17 cellular contexts compared by ENCODE assay signal in genomic region chr2:238475034-238475433, GRCh38. TPM values are rescaled to one million over a fixed set of nuclear protein-coding genes. Genes with fewer than 3 reads are reported as not detected.
A peak's percentile ranks its signal among the peaks of the same experiment; 100 is the strongest.
DNase-seq lines count a peak whose midpoint lies in the region; TF ChIP-seq lines count a peak whose summit lies in the region.
"Had no signal": no experiment of that assay in that cellular context is flagged by ENCODE, and none has a peak within 500 bp of the region (broad histone marks: within the 10 kb centered on the region; RNA-seq: fewer than 3 reads in every experiment).

No MANE protein-coding gene starts in this region.

- POLR2A ChIA-PET in RWPE1 (lab: Yijun Ruan, JAX; ENCODE audit: low non-redundant PET): no interaction called here

- no peak overlapping the region for H3K23ac ChIP-seq in neuronal stem cell (ENCODE audit: low read depth, low read length, poor library complexity)

- H3K36me3 Mint-ChIP-seq in mesothelial cell of epicardium: peaks cover 27% of the 10 kb centered on the region

- H3K9me3 ChIP-seq in spleen: peaks cover 5 to 77% (median 67%) of the 10 kb centered on the region in 8 donors
- H3K9me3 ChIP-seq in neuronal stem cell (replicated peaks in 1 of 2; ENCODE audit: control insufficient read depth in 2 of 2, insufficient read depth in 1 of 2, low read depth in 1 of 2, low read length in 2 of 2): peaks cover 4 to 10% of the 10 kb centered on the region in 2 donors
- H3K9me3 ChIP-seq: HAP-1 had no signal

- no peak overlapping the region for H3K14ac ChIP-seq in neuronal stem cell (ENCODE audit: low read length)

- H2BK15ac ChIP-seq in neuronal stem cell (ENCODE audit: low read length): no peak overlapping the region

- H3K18ac ChIP-seq in neuronal stem cell (ENCODE audit: low read length): no peak overlapping the region

- H2BK5ac ChIP-seq in neuronal stem cell (ENCODE audit: low read length): no peak overlapping the region

- peak overlapping the region; percentile 39 for H3K27ac Mint-ChIP-seq in mesothelial cell of epicardium
- H3K27ac Mint-ChIP-seq: B cell; CD8-positive, alpha-beta T cell; IgD-negative memory B cell had no signal

- H3K4me3 Mint-ChIP-seq in mesothelial cell of epicardium: no peak overlapping the region
- H3K4me3 Mint-ChIP-seq: B cell; CD8-positive, alpha-beta T cell; IgD-negative memory B cell had no signal

- H3K4me1 ChIP-seq in spleen (no peaks in the 10 kb centered on the region), neuronal stem cell (ENCODE audit: control insufficient read depth in 2 of 2, insufficient read depth in 1 of 2, low read depth in 1 of 2, low read length in 2 of 2) (no peaks in the 10 kb centered on the region)
- H3K4me1 ChIP-seq: BLaER1 treated with 17β-estradiol and CSF1 and Interleukin-3, amounts not matched to agents 10 nM and 100 nM had no signal

- H3K4me3 ChIP-seq in spleen (no peak overlapping the region), neuronal stem cell (ENCODE audit: low read length in 2 of 2) (no peak overlapping the region)
- H3K4me3 ChIP-seq: BLaER1 treated with 17β-estradiol and CSF1 and Interleukin-3, amounts not matched to agents 10 nM and 100 nM; GM23248; HAP-1 had no signal

- TF ChIP-seq CTCF in RWPE1 (conservative IDR thresholded peaks at IDR 0.05; ENCODE audit: low read depth): no peak
- TF ChIP-seq CTCF in mesothelial cell of epicardium (IDR thresholded peaks at IDR 0.05; ENCODE audit: unreplicated experiment): no peak
- TF ChIP-seq CTCF in spleen (IDR thresholded peaks at IDR 0.05 in 8 of 11, conservative IDR thresholded peaks at IDR 0.05 in 3 of 11): no peak

- H3K36me3 ChIP-seq in spleen (no peaks in the 10 kb centered on the region), neuronal stem cell (replicated peaks in 1 of 2; ENCODE audit: control insufficient read depth in 2 of 2, insufficient read depth in 2 of 2, low read length in 2 of 2) (no peaks in the 10 kb centered on the region)
- H3K36me3 ChIP-seq: HAP-1 had no signal

- no peak overlapping the region for H3K9ac ChIP-seq in neuronal stem cell (ENCODE audit: low read depth, low read length, poor library complexity)
- H3K9ac ChIP-seq: BLaER1 treated with 17β-estradiol and CSF1 and Interleukin-3, amounts not matched to agents 10 nM and 100 nM; GM23248 had no signal

- no peak overlapping the region for H2AK5ac ChIP-seq in neuronal stem cell (ENCODE audit: low read depth, low read length)

- no peak overlapping the region for H2AFZ ChIP-seq in neuronal stem cell (ENCODE audit: low read length)
- H2AFZ ChIP-seq: GM23248 had no signal

- 88 to 100% (median 96%) methylated on average over 1 of the region's 1 CpG for WGBS in spleen, 5 donors
- WGBS in neuronal stem cell (ENCODE audit: extremely low coverage in 2 of 2, insufficient read length in 2 of 2, insufficient replicate concordance in 1 of 2), 2 donors: no CpG with 5 or more reads among the region's 1 CpG

- no peak overlapping the region for H4K91ac ChIP-seq in neuronal stem cell (ENCODE audit: low read depth, low read length, poor library complexity)

- no peak overlapping the region for H2BK120ac ChIP-seq in neuronal stem cell (ENCODE audit: low read depth, low read length)

- peak; percentile 47 for DNase-seq in activated CD8-positive, alpha-beta memory T cell treated with anti-CD3 and anti-CD28 coated beads for 24 hours
- no peak for DNase-seq in activated CD8-positive, alpha-beta memory T cell treated with anti-CD3 and anti-CD28 coated beads, Interleukin-2, amount 50 U/mL, for 4 hours
- DNase-seq in RWPE1 (ENCODE audit: low spot score) (no peak), mesothelial cell of epicardium (ENCODE audit: low spot score in 2 of 2, unreplicated experiment in 2 of 2) (peak in 1 of 2 experiments; percentile 37), spleen (peak; percentile 46), neuronal stem cell (ENCODE audit: low spot score) (no peak), 8988T (no peak)
- DNase-seq in stimulated activated CD4-positive, alpha-beta T cell treated with anti-CD3 and anti-CD28 coated beads, Interleukin-15, amount 100 ng/mL, for 24 hours: no peak
- DNase-seq: Calu3; CD8-positive, alpha-beta T cell; DND-41; EL; GM23248 had no signal

- H2BK12ac ChIP-seq in neuronal stem cell (ENCODE audit: low read length): no peak overlapping the region

- H3K27me3 Mint-ChIP-seq in mesothelial cell of epicardium (ENCODE audit: low read depth): no peaks in the 10 kb centered on the region
- H3K27me3 Mint-ChIP-seq: B cell had no signal

- no peak overlapping the region for H4K8ac ChIP-seq in neuronal stem cell (ENCODE audit: low read depth, low read length)

- peaks cover 2% of the 10 kb centered on the region for H3K4me1 Mint-ChIP-seq in mesothelial cell of epicardium
- H3K4me1 Mint-ChIP-seq: B cell had no signal

- CTCF ChIA-PET in RWPE1 (lab: Yijun Ruan, JAX): interaction anchor here (0.6 to 1.6 kb wide), 2 partner anchors 21 to 112 kb away, joined by 3 read pairs; no protein-coding TSS in a partner anchor

- no peaks in the 10 kb centered on the region for H3K27me3 ChIP-seq in spleen (replicated peaks in 1 of 7)
- no peaks in the 10 kb centered on the region for H3K27me3 ChIP-seq in neuronal stem cell (ENCODE audit: control insufficient read depth in 3 of 3, insufficient read depth in 3 of 3, low read depth in 1 of 3, low read length in 3 of 3)
- H3K27me3 ChIP-seq: BLaER1 treated with 17β-estradiol and CSF1 and Interleukin-3, amounts not matched to agents 10 nM and 100 nM had no signal

- no peaks in the 10 kb centered on the region for H3K79me1 ChIP-seq in neuronal stem cell (ENCODE audit: low read depth, low read length)

- intact Hi-C loops in spleen (cut with DNase I; ENCODE audit: low total_unique reads): no loop called here

- no peak for TF ChIP-seq POLR2A in spleen (IDR thresholded peaks at IDR 0.05)

- H3K9me3 Mint-ChIP-seq in mesothelial cell of epicardium: peaks cover 63% of the 10 kb centered on the region

- H3K27ac ChIP-seq in RWPE1 (peak overlapping the region; percentile 59), spleen (no peak overlapping the region), neuronal stem cell (replicated peaks; ENCODE audit: low read length) (no peak overlapping the region)
- H3K27ac ChIP-seq: BLaER1 treated with 17β-estradiol and CSF1 and Interleukin-3, amounts not matched to agents 10 nM and 100 nM; GM23248 had no signal

- H3K4ac ChIP-seq in neuronal stem cell (ENCODE audit: low read length): no peak overlapping the region

- no peak overlapping the region for H3K4me2 ChIP-seq in neuronal stem cell (ENCODE audit: insufficient read depth, low read length, poor library complexity, severe bottlenecking)
- H3K4me2 ChIP-seq: BLaER1 treated with 17β-estradiol and CSF1 and Interleukin-3, amounts not matched to agents 10 nM and 100 nM had no signal

RNA-seq across cellular contexts. Expression of gene ASB1, which starts 48.3 kb away (rescaled TPM):
- 33.2 to 39.2 TPM (median 38.9 TPM) in 3 replicates for total RNA-seq in mesothelial cell of epicardium
- 10 to 100 TPM; 20.6 to 33.1 (median 24.7) TPM for total RNA-seq in spleen
- polyA plus RNA-seq in spleen: 10 to 100 TPM; 17.5 to 32.6 (median 28.3) TPM
- 22.8 TPM for polyA plus RNA-seq in neuronal stem cell (2013, experiment 1 of 2)
- polyA plus RNA-seq in neuronal stem cell (2013, experiment 2 of 2): 20.5 TPM

Comparison
In these comparisons a context has a peak if more than half of its experiments do, and no peak if none do; other contexts are left out.
1. DNase-seq: peak in activated CD8-positive, alpha-beta memory T cell treated with anti-CD3 and anti-CD28 coated beads for 24 hours (single experiment) and spleen (single experiment); none in activated CD8-positive, alpha-beta memory T cell treated with anti-CD3 and anti-CD28 coated beads, Interleukin-2, amount 50 U/mL, for 4 hours (single experiment), RWPE1 (single experiment), neuronal stem cell (single experiment), stimulated activated CD4-positive, alpha-beta T cell treated with anti-CD3 and anti-CD28 coated beads, Interleukin-15, amount 100 ng/mL, for 24 hours (single experiment) and 8988T (single experiment).